ENCODE assay signal across 16 cellular contexts in genomic region chrX:11528623-11529022, GRCh38.
DNase-seq lines count a peak whose midpoint lies in the region; ATAC-seq and TF ChIP-seq lines count a peak whose summit lies in the region.
"Had no signal": no experiment of that assay in that cellular context is flagged by ENCODE, and none has a peak within 500 bp of the region (broad histone marks: within the 10 kb centered on the region; RNA-seq: fewer than 3 reads in every experiment).

No MANE protein-coding gene starts in this region.

- H3K9me3 ChIP-seq in OCI-LY7 (ENCODE audit: low read length) = no peaks in the 10 kb centered on the region
- H3K9me3 ChIP-seq in thyroid gland = no peaks in the 10 kb centered on the region
- H3K9me3 ChIP-seq: SJSA1 had no signal

- H3K36me3 ChIP-seq in OCI-LY7 (ENCODE audit: insufficient read depth, low read length) = no peaks in the 10 kb centered on the region
- no peaks in the 10 kb centered on the region for H3K36me3 ChIP-seq in thyroid gland
- H3K36me3 ChIP-seq: SJSA1 had no signal

- no peaks in the 10 kb centered on the region for H3K9me2 ChIP-seq in OCI-LY7 (ENCODE audit: insufficient read depth, low read length)

- no peaks in the 10 kb centered on the region for H4K20me1 ChIP-seq in OCI-LY7 (ENCODE audit: insufficient read depth, low read length)

- H2AFZ ChIP-seq in OCI-LY7 (ENCODE audit: low read length) = peak overlapping the region; percentile 87

- POLR2A ChIA-PET in OCI-LY7 (lab: Charles Lee) = interaction anchor here (0.6 kb wide), 1 partner anchor 130 kb away, joined by 3 read pairs; no protein-coding TSS in a partner anchor

- WGBS in thyroid gland, 2 donors = 18 to 45% methylated on average over 2 of the region's 2 CpGs

- H3K4me1 ChIP-seq in OCI-LY7 (ENCODE audit: insufficient read depth, low read length, poor library complexity, severe bottlenecking) (peaks cover 15% of the 10 kb centered on the region), thyroid gland (peaks cover 0 to 7% of the 10 kb centered on the region in 2 donors)
- H3K4me1 ChIP-seq: SJSA1 had no signal

- TF ChIP-seq CTCF in OCI-LY7 (conservative IDR thresholded peaks at IDR 0.05; ENCODE audit: low read length) (no peak), thyroid gland (IDR thresholded peaks at IDR 0.05) (no peak)

- H3K27me3 ChIP-seq in thyroid gland = no peaks in the 10 kb centered on the region
- H3K27me3 ChIP-seq: SJSA1 had no signal

- BruUV-seq in OCI-LY7 (replicated peaks; lab: Mats Ljungman, UMichigan) = no TSS peak

- H3K27ac ChIP-seq in OCI-LY7 (ENCODE audit: low read depth, low read length, poor library complexity, severe bottlenecking) (no peak overlapping the region), thyroid gland (peak overlapping the region in 2 of 3 donors; percentile 10 to 59)
- H3K27ac ChIP-seq: SJSA1 had no signal

- DNase-seq in OCI-LY7 (ENCODE audit: low spot score) (no peak), thyroid gland (no peak), NCI-H1930 (lab: John Stamatoyannopoulos, UW) (no peak), superior temporal gyrus (ENCODE audit: extremely low spot score) (no peak)
- DNase-seq in stimulated activated CD4-positive, alpha-beta T cell treated with anti-CD3 and anti-CD28 coated beads, Interleukin-2, amount 100 ng/mL, for 24 hours = no peak
- DNase-seq: CD4-positive, alpha-beta T cell; EL; KG1; NCI-H1436; NCI-H2029 treated with DMSO at 0.1 percent for 48 hours; NCI-H2227 treated with DMSO at 0.1 percent for 48 hours; NCI-H524; T-helper 2 cell had no signal

- H3K4me2 ChIP-seq in OCI-LY7 (ENCODE audit: low read length) = peak overlapping the region; percentile 26; the same call in 1 of the 2 replicates

- ATAC-seq in GM18511 (IDR thresholded peaks at IDR 0.05; ENCODE audit: unreplicated experiment) = peak; percentile 52
- ATAC-seq in GM19463 (IDR thresholded peaks at IDR 0.05; ENCODE audit: unreplicated experiment) = peak; percentile 45

- no peaks in the 10 kb centered on the region for H3K79me2 ChIP-seq in OCI-LY7 (ENCODE audit: insufficient read depth, low read depth, low read length)

- no peak for TF ChIP-seq POLR2A in thyroid gland (IDR thresholded peaks at IDR 0.05)

- H3K4me3 ChIP-seq in OCI-LY7 (ENCODE audit: low read depth, low read length, poor library complexity, severe bottlenecking) (no peak overlapping the region), thyroid gland (replicated peaks in 1 of 3) (no peak overlapping the region)
- H3K4me3 ChIP-seq: SJSA1 had no signal

- CTCF ChIA-PET in OCI-LY7 (lab: Charles Lee; ENCODE audit: unreplicated experiment) = no interaction called here

- intact Hi-C loops in OCI-LY7 (cut with micrococcal nuclease; ENCODE audit: unreplicated experiment) = no loop called here
- intact Hi-C loops in thyroid gland (cut with DNase I) = loop anchor here (10.0 kb wide), 1 partner anchor 154 kb away; no protein-coding TSS in a partner anchor
